8 cellular contexts compared by ENCODE assay signal in the genomic region with DNA sequence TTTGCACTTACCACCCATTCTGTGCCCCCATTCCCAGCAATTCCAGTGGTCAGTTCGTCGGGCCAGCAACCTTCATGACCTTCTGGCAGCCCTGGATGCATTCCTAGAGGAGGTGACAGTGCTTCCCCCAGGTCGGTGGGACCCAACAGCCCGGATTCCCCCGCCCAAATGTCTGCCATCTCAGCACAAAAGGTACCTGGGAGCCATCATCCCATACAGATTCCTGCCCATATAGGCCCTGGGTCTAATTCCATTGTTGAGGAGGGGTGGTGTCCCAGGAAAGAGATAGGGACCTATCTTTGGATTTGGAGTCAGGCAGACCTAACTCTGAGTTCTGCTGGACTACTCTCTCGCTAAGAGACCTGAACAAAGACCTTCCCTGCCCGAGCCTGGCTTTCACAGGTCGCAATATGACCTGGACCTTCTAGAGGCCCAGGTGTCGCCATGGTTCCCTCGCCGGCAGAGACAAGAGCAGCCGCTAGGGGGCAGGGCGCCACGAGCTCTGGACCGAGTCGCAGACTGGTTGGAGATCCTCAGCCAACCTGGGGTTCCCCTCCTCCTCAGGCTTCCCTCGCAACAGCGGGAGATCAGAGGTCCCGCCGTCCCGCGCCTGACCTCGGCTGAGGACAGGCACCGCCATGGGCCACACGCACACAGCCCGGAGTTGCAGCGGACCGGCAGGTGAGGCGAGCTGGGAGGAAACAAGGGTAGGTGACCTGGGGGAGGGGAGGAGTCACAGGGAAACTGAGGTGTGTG.
DNase-seq lines count a peak whose midpoint lies in the region; ATAC-seq, FAIRE-seq and TF ChIP-seq lines count a peak whose summit lies in the region.

No MANE protein-coding gene starts in this region.

- POLR2A ChIA-PET in AG04449 (lab: Yijun Ruan, JAX), result interaction anchor here (1.0 kb wide), 1 partner anchor 17 kb away, joined by 4 read pairs; the partner anchor contains the start of gene HBEGF

- H3K9ac ChIP-seq in mucosa of rectum (ENCODE audit: low read depth in 1 of 2, low read length in 2 of 2), result peak overlapping the region; percentile 32 to 58

- CTCF ChIA-PET in AG04449 (lab: Yijun Ruan, JAX), result interaction anchor here (0.6 to 12.9 kb wide), 32 partner anchors 8 to 363 kb away, joined by 3 to 542 read pairs (median 4); partner anchors contain the start of genes CD14, EIF4EBP3, HBEGF and IK

- DNase-seq in AG04449 (ENCODE audit: low read depth, low spot score) (no peak), GM18507 (ENCODE audit: extremely low spot score, insufficient read length, low read depth) (peak; percentile 73), NCI-H774 (lab: John Stamatoyannopoulos, UW) (peak; percentile 47), epidermal melanocyte (ENCODE audit: insufficient read length, low spot score) (peak; percentile 42)
- peak; percentile 51 for DNase-seq in activated CD8-positive, alpha-beta memory T cell treated with anti-CD3 and anti-CD28 coated beads, Interleukin-2, amount 50 U/mL, for 1 hour (ENCODE audit: extremely low read depth)
- peak; percentile 70 for DNase-seq in stimulated activated CD8-positive, alpha-beta memory T cell treated with anti-CD3 and anti-CD28 coated beads, Interleukin-7, amount 100 ng/mL, for 24 hours (ENCODE audit: low read depth)

- no peaks in the 10 kb centered on the region for H3K27me3 ChIP-seq in mucosa of rectum (ENCODE audit: control insufficient read depth in 2 of 2, insufficient read depth in 2 of 2, low read length in 2 of 2)

- H3K27ac ChIP-seq in mucosa of rectum (ENCODE audit: low read depth in 2 of 2, low read length in 2 of 2), result no peak overlapping the region

- peak; percentile 88 for FAIRE-seq in GM18507 (lab: Jason Lieb, UNC)

- peaks cover 11 to 29% of the 10 kb centered on the region in 2 donors for H3K4me1 ChIP-seq in mucosa of rectum (ENCODE audit: control insufficient read depth in 2 of 2, insufficient read depth in 2 of 2, low read length in 2 of 2)

- H3K9me3 ChIP-seq in mucosa of rectum (ENCODE audit: control insufficient read depth in 2 of 2, low read length in 2 of 2), result no peaks in the 10 kb centered on the region

- no peaks in the 10 kb centered on the region for H3K36me3 ChIP-seq in mucosa of rectum (ENCODE audit: control insufficient read depth in 2 of 2, insufficient read depth in 2 of 2, low read length in 2 of 2)

- peak; percentile 98 for TF ChIP-seq CTCF in AG04449 (IDR thresholded peaks at IDR 0.05; ENCODE audit: insufficient read depth, low read length, missing control alignments)

- ATAC-seq in HG03060 (IDR thresholded peaks at IDR 0.05; ENCODE audit: low read depth, unreplicated experiment), result peak; percentile 74

- H3K4me3 ChIP-seq in AG04449 (ENCODE audit: low read depth, low read length), result peak overlapping the region; percentile 54
- peak overlapping the region; percentile 65 to 66 for H3K4me3 ChIP-seq in mucosa of rectum (ENCODE audit: low read length in 2 of 2)
